In genomic region chr21:26769613-26770188, GRCh38 we compare ENCODE assay signal across 9 cellular contexts.
DNase-seq lines count a peak whose midpoint lies in the region; ATAC-seq and TF ChIP-seq lines count a peak whose summit lies in the region.
"Had no signal": no experiment of that assay in that cellular context is flagged by ENCODE, and none has a peak within 500 bp of the region (broad histone marks: within the 10 kb centered on the region; RNA-seq: fewer than 3 reads in every experiment).

No MANE protein-coding gene starts in this region.

- in situ Hi-C loops in brain microvascular endothelial cell (cut with HindIII; ENCODE audit: low pct_ligation_motif_present, low sequenced_read_pairs): no loop called here

- DNase-seq in Calu3 (peak; percentile 14), NCI-H1417 (lab: John Stamatoyannopoulos, UW) (peak in 2 of 3 experiments; percentile 11 to 62), brain microvascular endothelial cell (peak; percentile 49), mesenchymal stem cell (peak; percentile 62)
- DNase-seq in activated effector memory CD4-positive, alpha-beta T cell treated with Interleukin-2 at 50 U/mL for 16 hours: no peak
- no peak for DNase-seq in stimulated activated CD8-positive, alpha-beta memory T cell treated with anti-CD3 and anti-CD28 coated beads, Interleukin-4, amount 100 ng/mL, for 48 hours

- no peak overlapping the region for H3K4me2 ChIP-seq in mesenchymal stem cell (ENCODE audit: low read length, poor library complexity, severe bottlenecking)

- no peak overlapping the region for H2BK120ac ChIP-seq in mesenchymal stem cell (ENCODE audit: low read depth, low read length)

- H2BK15ac ChIP-seq in mesenchymal stem cell (ENCODE audit: low read depth, poor library complexity, severe bottlenecking): no peak overlapping the region

- no peaks in the 10 kb centered on the region for H3K4me1 ChIP-seq in mesenchymal stem cell (ENCODE audit: control insufficient read depth, insufficient read depth, low read depth, low read length)

- no peaks in the 10 kb centered on the region for H3K9me3 Mint-ChIP-seq in Calu3 (ENCODE audit: low read depth, unreplicated experiment)
- H3K9me3 Mint-ChIP-seq: stimulated activated naive CD8-positive, alpha-beta T cell treated with anti-CD3 and anti-CD28 coated beads, Interleukin-15, Interleukin-2, amounts not matched to agents 100 ng/mL and 50 ng/mL, for 24 hours had no signal

- H2AFZ ChIP-seq in mesenchymal stem cell (ENCODE audit: low read depth, low read length): no peak overlapping the region

- H2BK12ac ChIP-seq in mesenchymal stem cell (ENCODE audit: low read length in 2 of 2): no peak overlapping the region

- H3K4me3 ChIP-seq in brain microvascular endothelial cell (ENCODE audit: low read depth, low read length) (no peak overlapping the region), mesenchymal stem cell (ENCODE audit: insufficient read depth in 1 of 2, low read depth in 1 of 2, low read length in 2 of 2) (no peak overlapping the region)

- H3K23ac ChIP-seq in mesenchymal stem cell (ENCODE audit: low read length in 2 of 2): no peak overlapping the region

- no peak overlapping the region for H2AK5ac ChIP-seq in mesenchymal stem cell (ENCODE audit: low read length, severe bottlenecking)

- H3K9ac ChIP-seq in mesenchymal stem cell (ENCODE audit: low read length): peak overlapping the region; percentile 21

- H3K36me3 ChIP-seq in brain microvascular endothelial cell (replicated peaks): no peaks in the 10 kb centered on the region
- no peaks in the 10 kb centered on the region for H3K36me3 ChIP-seq in mesenchymal stem cell (ENCODE audit: control insufficient read depth in 1 of 2, insufficient read depth in 2 of 2, low read depth in 1 of 2, low read length in 2 of 2)

- H3K27me3 Mint-ChIP-seq in Calu3 (ENCODE audit: unreplicated experiment): no peaks in the 10 kb centered on the region
- H3K27me3 Mint-ChIP-seq: stimulated activated naive CD8-positive, alpha-beta T cell treated with anti-CD3 and anti-CD28 coated beads, Interleukin-15, Interleukin-2, amounts not matched to agents 100 ng/mL and 50 ng/mL, for 24 hours had no signal

- H3K4me1 Mint-ChIP-seq in Calu3 (ENCODE audit: low read depth, unreplicated experiment): peaks cover 20% of the 10 kb centered on the region

- H3K27ac Mint-ChIP-seq in Calu3 (ENCODE audit: unreplicated experiment): no peak overlapping the region
- H3K27ac Mint-ChIP-seq: stimulated activated naive CD8-positive, alpha-beta T cell treated with anti-CD3 and anti-CD28 coated beads, Interleukin-15, Interleukin-2, amounts not matched to agents 100 ng/mL and 50 ng/mL, for 24 hours had no signal

- TF ChIP-seq CTCF in Calu3 (IDR thresholded peaks at IDR 0.05; ENCODE audit: unreplicated experiment): no peak
- peak; percentile 44 for TF ChIP-seq CTCF in brain microvascular endothelial cell (IDR thresholded peaks at IDR 0.05; ENCODE audit: low read depth, low read length, missing control alignments)

- H3K4ac ChIP-seq in mesenchymal stem cell (ENCODE audit: low read depth in 1 of 2, low read length in 2 of 2): no peak overlapping the region

- intact Hi-C loops in Calu3 (cut with micrococcal nuclease; ENCODE audit: unreplicated experiment): loop anchor here (5.0 kb wide), 1 partner anchor 68 kb away; no protein-coding TSS in a partner anchor

- H3K27ac ChIP-seq in brain microvascular endothelial cell (no peak overlapping the region), mesenchymal stem cell (ENCODE audit: low read length, poor library complexity, severe bottlenecking) (no peak overlapping the region)

- no peak overlapping the region for H3K18ac ChIP-seq in mesenchymal stem cell (ENCODE audit: low read depth in 1 of 2, low read length in 2 of 2)

- no peak overlapping the region for H4K8ac ChIP-seq in mesenchymal stem cell (ENCODE audit: low read length)

- no peak overlapping the region for H4K91ac ChIP-seq in mesenchymal stem cell (ENCODE audit: low read length)

- H3K36me3 Mint-ChIP-seq in Calu3 (ENCODE audit: insufficient read depth, unreplicated experiment): no peaks in the 10 kb centered on the region

- no peak overlapping the region for H3K4me3 Mint-ChIP-seq in Calu3 (ENCODE audit: low read depth, unreplicated experiment)
- H3K4me3 Mint-ChIP-seq: stimulated activated naive CD8-positive, alpha-beta T cell treated with anti-CD3 and anti-CD28 coated beads, Interleukin-15, Interleukin-2, amounts not matched to agents 100 ng/mL and 50 ng/mL, for 24 hours had no signal

- BruUV-seq in Calu3 (replicated peaks; lab: Mats Ljungman, UMichigan): no TSS peak

- CTCF ChIA-PET in Calu3 (lab: Charles Lee): no interaction called here

- no peak overlapping the region for H3K14ac ChIP-seq in mesenchymal stem cell (ENCODE audit: low read length in 2 of 2)

- no peaks in the 10 kb centered on the region for H3K9me3 ChIP-seq in mesenchymal stem cell (ENCODE audit: control insufficient read depth, low read length)

- WGBS in mesenchymal stem cell: 63% methylated on average over 2 of the region's 6 CpGs

- no peak for ATAC-seq in HG03280 (IDR thresholded peaks at IDR 0.05; ENCODE audit: unreplicated experiment)
- no peak for ATAC-seq in GM21576 (IDR thresholded peaks at IDR 0.05; ENCODE audit: unreplicated experiment)

- H2BK5ac ChIP-seq in mesenchymal stem cell (ENCODE audit: low read depth, low read length, poor library complexity, severe bottlenecking): no peak overlapping the region

- H3K27me3 ChIP-seq in brain microvascular endothelial cell (replicated peaks) (no peaks in the 10 kb centered on the region), mesenchymal stem cell (ENCODE audit: control insufficient read depth in 1 of 2, insufficient read depth in 1 of 2, low read length in 2 of 2) (no peaks in the 10 kb centered on the region)

- no peaks in the 10 kb centered on the region for H3K79me1 ChIP-seq in mesenchymal stem cell (replicated peaks; ENCODE audit: low read length, poor library complexity, severe bottlenecking)

Comparison
In these comparisons a context has a peak if more than half of its experiments do, and no peak if none do; other contexts are left out.
1. DNase-seq: peak in Calu3 (single experiment), NCI-H1417 (2 of 3), brain microvascular endothelial cell (single experiment) and mesenchymal stem cell (single experiment); none in activated effector memory CD4-positive, alpha-beta T cell treated with Interleukin-2 at 50 U/mL for 16 hours (single experiment) and stimulated activated CD8-positive, alpha-beta memory T cell treated with anti-CD3 and anti-CD28 coated beads, Interleukin-4, amount 100 ng/mL, for 48 hours (single experiment).